ENCODE assay signal across 9 cellular contexts in genomic region chr18:75248426-75249191, GRCh38. TPM values are rescaled to one million over a fixed set of nuclear protein-coding genes. Genes with fewer than 3 reads are reported as not detected.
DNase-seq lines count a peak whose midpoint lies in the region; ATAC-seq lines count a peak whose summit lies in the region.
"Had no signal": no experiment of that assay in that cellular context is flagged by ENCODE, and none has a peak within 500 bp of the region (broad histone marks: within the 10 kb centered on the region; RNA-seq: fewer than 3 reads in every experiment).

No MANE protein-coding gene starts in this region.

- H3K9me3 ChIP-seq in BLaER1 treated with 17β-estradiol and CSF1 and Interleukin-3, amounts not matched to agents 10 nM and 100 nM (replicated peaks in 1 of 11) = no peaks in the 10 kb centered on the region
- H3K9me3 ChIP-seq in MG63 = no peaks in the 10 kb centered on the region

- peaks cover 34 to 86% (median 79%) of the 10 kb centered on the region in 4 donors for H3K4me1 Mint-ChIP-seq in naive thymus-derived CD8-positive, alpha-beta T cell

- peak overlapping the region; percentile 42 to 64 (median 52); a peak in 16 of 20 replicates for H3K4me3 ChIP-seq in BLaER1 treated with 17β-estradiol and CSF1 and Interleukin-3, amounts not matched to agents 10 nM and 100 nM
- H3K4me3 ChIP-seq in MG63 = peak overlapping the region; percentile 50

- H3K27me3 Mint-ChIP-seq in naive thymus-derived CD8-positive, alpha-beta T cell = no peaks in the 10 kb centered on the region

- peak overlapping the region; percentile 51 to 83 (median 76); a peak in 21 of 22 replicates for H3K27ac ChIP-seq in BLaER1 treated with 17β-estradiol and CSF1 and Interleukin-3, amounts not matched to agents 10 nM and 100 nM
- peak overlapping the region; percentile 63 for H3K27ac ChIP-seq in caudate nucleus (ENCODE audit: low read depth, low read length)

- no peak for ATAC-seq in naive thymus-derived CD8-positive, alpha-beta T cell
- ATAC-seq in HG03439 (IDR thresholded peaks at IDR 0.05; ENCODE audit: unreplicated experiment) = no peak
- ATAC-seq in GM21717 (IDR thresholded peaks at IDR 0.05; ENCODE audit: unreplicated experiment) = no peak

- peak overlapping the region; percentile 89 to 98 (median 95) for H3K27ac Mint-ChIP-seq in naive thymus-derived CD8-positive, alpha-beta T cell

- peak overlapping the region; percentile 80 to 93 (median 89) for H3K4me3 Mint-ChIP-seq in naive thymus-derived CD8-positive, alpha-beta T cell

- peaks cover 0 to 53% (median 7%) of the 10 kb centered on the region in 11 experiments; a peak in 10 of 22 replicates for H4K20me1 ChIP-seq in BLaER1 treated with 17β-estradiol and CSF1 and Interleukin-3, amounts not matched to agents 10 nM and 100 nM

- peak overlapping the region; percentile 49 to 76 (median 61); a peak in 21 of 22 replicates for H3K9ac ChIP-seq in BLaER1 treated with 17β-estradiol and CSF1 and Interleukin-3, amounts not matched to agents 10 nM and 100 nM

- H3K27me3 ChIP-seq in BLaER1 treated with 17β-estradiol and CSF1 and Interleukin-3, amounts not matched to agents 10 nM and 100 nM = no peaks in the 10 kb centered on the region
- H3K27me3 ChIP-seq in MG63 = no peaks in the 10 kb centered on the region

- no peaks in the 10 kb centered on the region for H3K9me3 Mint-ChIP-seq in naive thymus-derived CD8-positive, alpha-beta T cell

- H3K4me2 ChIP-seq in BLaER1 treated with 17β-estradiol and CSF1 and Interleukin-3, amounts not matched to agents 10 nM and 100 nM = peak overlapping the region; percentile 74 to 96 (median 88)

- POLR2A ChIA-PET in naive thymus-derived CD8-positive, alpha-beta T cell (lab: Charles Lee) = interaction anchor here (1.4 to 9.1 kb wide), 2 partner anchors 20 to 39 kb away, joined by 6 to 93 read pairs; partner anchors contain the start of genes PTGR3 and TSHZ1

- no peaks in the 10 kb centered on the region for H3K36me3 ChIP-seq in BLaER1 treated with 17β-estradiol and CSF1 and Interleukin-3, amounts not matched to agents 10 nM and 100 nM
- no peaks in the 10 kb centered on the region for H3K36me3 ChIP-seq in MG63

- DNase-seq in MG63 = peak; percentile 9
- DNase-seq in caudate nucleus (lab: John Stamatoyannopoulos, UW) = peak in 1 of 61 donors; percentile 13
- DNase-seq in naive thymus-derived CD8-positive, alpha-beta T cell = no peak
- no peak for DNase-seq in dermis blood vessel endothelial cell
- DNase-seq in SW480 (ENCODE audit: low spot score) = no peak
- DNase-seq: SIG-M5 had no signal

- H3K36me3 Mint-ChIP-seq in naive thymus-derived CD8-positive, alpha-beta T cell = no peaks in the 10 kb centered on the region

- peaks cover 32 to 47% (median 39%) of the 10 kb centered on the region in 10 experiments for H3K4me1 ChIP-seq in BLaER1 treated with 17β-estradiol and CSF1 and Interleukin-3, amounts not matched to agents 10 nM and 100 nM

RNA-seq across cellular contexts. Expression of gene TSHZ1, which starts 38.0 kb away (rescaled TPM):
- 4.4 and 4.5 TPM in 2 replicates for total RNA-seq in MG63 (2014; rRNA removed; shearing (Covaris generic); ENCODE audit: low replicate concordance)
- 10 to 100 TPM; 32.8 to 33.6 TPM for total RNA-seq in naive thymus-derived CD8-positive, alpha-beta T cell
- polyA plus RNA-seq in naive thymus-derived CD8-positive, alpha-beta T cell = 1 to 10 TPM; 2.8 to 7.1 (median 3.7) TPM
- total RNA-seq in dermis blood vessel endothelial cell = 10.0 and 15.0 TPM in 2 replicates

RNA-seq across cellular contexts. Expression of gene PTGR3, which starts 39.7 kb away (rescaled TPM):
- 8.0 and 21.6 TPM in 2 replicates for total RNA-seq in MG63 (2014; rRNA removed; shearing (Covaris generic); ENCODE audit: low replicate concordance)
- 10 to 100 TPM; 34.7 to 35.1 TPM for total RNA-seq in naive thymus-derived CD8-positive, alpha-beta T cell
- polyA plus RNA-seq in naive thymus-derived CD8-positive, alpha-beta T cell = 10 to 100 TPM; 14.7 to 28.5 (median 19.6) TPM
- 21.1 and 23.0 TPM in 2 replicates for total RNA-seq in dermis blood vessel endothelial cell
